16 cellular contexts compared by ENCODE assay signal in genomic region chr2:27273123-27273522, GRCh38. TPM values are rescaled to one million over a fixed set of nuclear protein-coding genes. Genes with fewer than 3 reads are reported as not detected.
DNase-seq lines count a peak whose midpoint lies in the region; ATAC-seq, FAIRE-seq and TF ChIP-seq lines count a peak whose summit lies in the region.
"Had no signal": no experiment of that assay in that cellular context is flagged by ENCODE, and none has a peak within 500 bp of the region (broad histone marks: within the 10 kb centered on the region; RNA-seq: fewer than 3 reads in every experiment).

No MANE protein-coding gene starts in this region.

- no peaks in the 10 kb centered on the region for H3K36me3 ChIP-seq in astrocyte (ENCODE audit: insufficient read depth, low read length)
- H3K36me3 ChIP-seq in cardiac muscle cell: no peaks in the 10 kb centered on the region
- no peaks in the 10 kb centered on the region for H3K36me3 ChIP-seq in right atrium auricular region
- no peaks in the 10 kb centered on the region for H3K36me3 ChIP-seq in upper lobe of right lung

- H3K4me3 Mint-ChIP-seq in astrocyte (ENCODE audit: unreplicated experiment): peak overlapping the region; percentile 12
- no peak overlapping the region for H3K4me3 Mint-ChIP-seq in CD4-positive, alpha-beta T cell
- H3K4me3 Mint-ChIP-seq: CD14-positive monocyte; CD8-positive, alpha-beta memory T cell had no signal

- H3K27ac Mint-ChIP-seq in astrocyte (ENCODE audit: unreplicated experiment): no peak overlapping the region
- H3K27ac Mint-ChIP-seq in CD4-positive, alpha-beta T cell: no peak overlapping the region
- H3K27ac Mint-ChIP-seq: CD14-positive monocyte; CD8-positive, alpha-beta memory T cell had no signal

- H4K20me1 ChIP-seq in astrocyte (ENCODE audit: insufficient read depth, low read length): no peaks in the 10 kb centered on the region

- DNase-seq in astrocyte (ENCODE audit: low read depth): no peak
- no peak for DNase-seq in cardiac muscle cell (ENCODE audit: low read depth in 1 of 2, low spot score in 1 of 2)
- no peak for DNase-seq in right atrium auricular region (ENCODE audit: low spot score)
- DNase-seq in upper lobe of right lung: no peak
- DNase-seq in CD4-positive, alpha-beta T cell: no peak
- DNase-seq: Caco-2; CD8-positive, alpha-beta memory T cell; GDM1 had no signal

- CTCF ChIA-PET in CD4-positive, alpha-beta T cell (lab: Charles Lee): interaction anchor here (1.1 kb wide), 1 partner anchor 30 kb away, joined by 3 read pairs; no protein-coding TSS in a partner anchor

- no peaks in the 10 kb centered on the region for H3K36me3 Mint-ChIP-seq in astrocyte (ENCODE audit: low read depth, unreplicated experiment)
- H3K36me3 Mint-ChIP-seq in CD4-positive, alpha-beta T cell (ENCODE audit: low read depth): no peaks in the 10 kb centered on the region
- H3K36me3 Mint-ChIP-seq: CD14-positive monocyte; CD8-positive, alpha-beta memory T cell had no signal

- H3K27me3 ChIP-seq in astrocyte (ENCODE audit: insufficient read depth, low read length) (peaks cover 34% of the 10 kb centered on the region), cardiac muscle cell (no peaks in the 10 kb centered on the region), right atrium auricular region (no peaks in the 10 kb centered on the region), upper lobe of right lung (peaks cover 16% of the 10 kb centered on the region)
- H3K27me3 ChIP-seq in CD4-positive, alpha-beta T cell (ENCODE audit: control insufficient read depth, insufficient read depth, low read length): peaks cover 8% of the 10 kb centered on the region

- peaks cover 44% of the 10 kb centered on the region for H3K27me3 Mint-ChIP-seq in astrocyte (ENCODE audit: low read depth, unreplicated experiment)
- peaks cover 25% of the 10 kb centered on the region for H3K27me3 Mint-ChIP-seq in CD4-positive, alpha-beta T cell

- H3K4me1 ChIP-seq in astrocyte (ENCODE audit: insufficient read depth, low read length) (no peaks in the 10 kb centered on the region), cardiac muscle cell (ENCODE audit: low read depth) (peaks cover 63% of the 10 kb centered on the region), right atrium auricular region (peaks cover 0 to 26% of the 10 kb centered on the region in 2 donors), upper lobe of right lung (no peaks in the 10 kb centered on the region)
- H3K4me1 ChIP-seq: A549, Caco-2 had no signal

- intact Hi-C loops in upper lobe of right lung (cut with DNase I): no loop called here
- intact Hi-C loops in CD4-positive, alpha-beta T cell (cut with DNase I, micrococcal nuclease): no loop called here

- H3K4me3 ChIP-seq in astrocyte (ENCODE audit: insufficient read depth, low read depth, low read length) (no peak overlapping the region), cardiac muscle cell (no peak overlapping the region), right atrium auricular region (no peak overlapping the region), upper lobe of right lung (no peak overlapping the region)
- H3K4me3 ChIP-seq: A549 had no signal

- POLR2A ChIA-PET in CD4-positive, alpha-beta T cell (lab: Charles Lee): no interaction called here

- no peak overlapping the region for H3K4me2 ChIP-seq in astrocyte (ENCODE audit: low read length)
- H3K4me2 ChIP-seq: A549 had no signal

- TF ChIP-seq CTCF in astrocyte (IDR thresholded peaks at IDR 0.05; ENCODE audit: insufficient read depth, low read depth, low read length): no peak
- no peak for TF ChIP-seq CTCF in cardiac muscle cell (IDR thresholded peaks at IDR 0.05; ENCODE audit: low read depth, low read length)
- no peak for TF ChIP-seq CTCF in right atrium auricular region (IDR thresholded peaks at IDR 0.05)
- TF ChIP-seq CTCF in upper lobe of right lung (IDR thresholded peaks at IDR 0.05): no peak
- no peak for TF ChIP-seq CTCF in CD4-positive, alpha-beta T cell (IDR thresholded peaks at IDR 0.05)

- no peak overlapping the region for H3K27ac ChIP-seq in astrocyte (ENCODE audit: low read depth, low read length)
- peak overlapping the region; percentile 96 for H3K27ac ChIP-seq in cardiac muscle cell
- H3K27ac ChIP-seq in right atrium auricular region: peak overlapping the region; percentile 76 to 78
- H3K27ac ChIP-seq in upper lobe of right lung: no peak overlapping the region
- no peak overlapping the region for H3K27ac ChIP-seq in CD4-positive, alpha-beta T cell (ENCODE audit: low read depth, low read length)
- H3K27ac ChIP-seq: A549 had no signal

- no peak for FAIRE-seq in astrocyte (lab: Jason Lieb, UNC)
- FAIRE-seq: A549, GM19239, H54 had no signal

- H3K9me3 Mint-ChIP-seq in astrocyte (ENCODE audit: unreplicated experiment): no peaks in the 10 kb centered on the region
- no peaks in the 10 kb centered on the region for H3K9me3 Mint-ChIP-seq in CD4-positive, alpha-beta T cell
- H3K9me3 Mint-ChIP-seq: CD14-positive monocyte; CD8-positive, alpha-beta memory T cell had no signal

- H2AFZ ChIP-seq in astrocyte (ENCODE audit: low read depth, low read length): no peak overlapping the region

- H3K79me2 ChIP-seq in astrocyte (ENCODE audit: insufficient read depth, low read length): no peaks in the 10 kb centered on the region

- ATAC-seq in upper lobe of right lung: peak; percentile 48
- ATAC-seq in HG03378 (IDR thresholded peaks at IDR 0.05; ENCODE audit: unreplicated experiment): no peak
- no peak for ATAC-seq in CD4-positive, alpha-beta T cell (ENCODE audit: poor library complexity)
- ATAC-seq: A549, HCT116 had no signal

- H3K9me3 ChIP-seq in astrocyte (ENCODE audit: insufficient read depth, low read depth, low read length) (no peaks in the 10 kb centered on the region), cardiac muscle cell (ENCODE audit: low read depth) (no peaks in the 10 kb centered on the region), right atrium auricular region (no peaks in the 10 kb centered on the region), upper lobe of right lung (no peaks in the 10 kb centered on the region)
- no peaks in the 10 kb centered on the region for H3K9me3 ChIP-seq in CD4-positive, alpha-beta T cell (ENCODE audit: control insufficient read depth, low read length)
- H3K9me3 ChIP-seq: A549, Caco-2 had no signal

- H3K9ac ChIP-seq in astrocyte (ENCODE audit: low read length): no peak overlapping the region

- H3K4me1 Mint-ChIP-seq in astrocyte (ENCODE audit: low read depth, unreplicated experiment): peaks cover 13% of the 10 kb centered on the region
- H3K4me1 Mint-ChIP-seq in CD4-positive, alpha-beta T cell (ENCODE audit: low read depth): no peaks in the 10 kb centered on the region
- H3K4me1 Mint-ChIP-seq: CD14-positive monocyte; CD8-positive, alpha-beta memory T cell had no signal

RNA-seq across cellular contexts. Expression of gene DNAJC5G, which starts 2.1 kb away (rescaled TPM):
- total RNA-seq in astrocyte (not detected in 2 replicates), cardiac muscle cell (3.6 and 14.1 TPM in 2 replicates), right atrium auricular region (under 1 TPM; 0.59 to 0.94 TPM), upper lobe of right lung (not detected)
- 4.4 and 7.5 TPM in 2 replicates for polyA plus RNA-seq in cardiac muscle cell
- not detected for total RNA-seq in CD4-positive, alpha-beta T cell
- total RNA-seq: CD8-positive, alpha-beta memory T cell had no signal
- polyA plus RNA-seq: A549; AG04450; BJ; CD14-positive monocyte; CD8-positive, alpha-beta memory T cell had no signal

RNA-seq across cellular contexts. Expression of gene TRIM54, which starts 9.1 kb away (rescaled TPM):
- total RNA-seq in astrocyte: not detected in 2 replicates
- total RNA-seq in cardiac muscle cell: 53.1 and 65.9 TPM in 2 replicates
- polyA plus RNA-seq in cardiac muscle cell: 41.6 and 46.7 TPM in 2 replicates
- total RNA-seq in right atrium auricular region: 100 to 1,000 TPM in 1 of 2 donors, 10 to 100 TPM in 1; 97.2 to 136 TPM
- total RNA-seq in upper lobe of right lung: not detected
- not detected for total RNA-seq in CD4-positive, alpha-beta T cell
- polyA plus RNA-seq: BJ; CD14-positive monocyte; CD8-positive, alpha-beta memory T cell had no signal

RNA-seq across cellular contexts. Expression of gene SLC30A3, which starts 10.3 kb away (rescaled TPM):
- total RNA-seq in astrocyte (0.16 and 0.34 TPM in 2 replicates), cardiac muscle cell (75.1 and 84.7 TPM in 2 replicates), right atrium auricular region (1 to 10 TPM; 5.7 to 9.4 TPM), upper lobe of right lung (0.58 TPM)
- polyA plus RNA-seq in cardiac muscle cell: 111 and 139 TPM in 2 replicates
- not detected for total RNA-seq in CD4-positive, alpha-beta T cell
- polyA plus RNA-seq: CD14-positive monocyte; CD8-positive, alpha-beta memory T cell had no signal

RNA-seq across cellular contexts. Expression of gene UCN, which starts 35.1 kb away (rescaled TPM):
- total RNA-seq in astrocyte (1.1 and 1.5 TPM in 2 replicates), cardiac muscle cell (6.6 and 14.8 TPM in 2 replicates), right atrium auricular region (1 to 10 TPM in 1 of 2 donors, under 1 TPM in 1; 0.74 to 2.6 TPM), upper lobe of right lung (2.8 TPM)
- polyA plus RNA-seq in cardiac muscle cell: 3.2 and 5.8 TPM in 2 replicates
- total RNA-seq in CD4-positive, alpha-beta T cell: 1 to 10 TPM; 1.8 to 2.3 TPM
- total RNA-seq: Caco-2 had no signal

RNA-seq across cellular contexts. Expression of gene MPV17, which starts 49.8 kb away (rescaled TPM):
- total RNA-seq in astrocyte (54.0 and 55.7 TPM in 2 replicates), cardiac muscle cell (56.3 and 88.7 TPM in 2 replicates), right atrium auricular region (10 to 100 TPM; 73.9 to 74.3 TPM), upper lobe of right lung (80.4 TPM)
- polyA plus RNA-seq in cardiac muscle cell: 70.8 and 90.5 TPM in 2 replicates
- total RNA-seq in CD4-positive, alpha-beta T cell: 10 to 100 TPM; 29.3 to 31.0 TPM

Comparison
In these comparisons a context has a peak if more than half of its experiments do, and no peak if none do; other contexts are left out.
1. H3K27ac ChIP-seq: peak in cardiac muscle cell (single experiment) and right atrium auricular region (2 of 2); none in astrocyte (single experiment), upper lobe of right lung (single experiment) and CD4-positive, alpha-beta T cell (single experiment).
2. RNA of gene TRIM54, which starts 9.1 kb away (total RNA-seq): 97.2 to 136 TPM in right atrium auricular region and 53.1 to 65.9 TPM in cardiac muscle cell; not detected in upper lobe of right lung (single experiment), not detected in CD4-positive, alpha-beta T cell and not detected in astrocyte; every median in the first group is over 10 times any median in the second.